In the genomic region with DNA sequence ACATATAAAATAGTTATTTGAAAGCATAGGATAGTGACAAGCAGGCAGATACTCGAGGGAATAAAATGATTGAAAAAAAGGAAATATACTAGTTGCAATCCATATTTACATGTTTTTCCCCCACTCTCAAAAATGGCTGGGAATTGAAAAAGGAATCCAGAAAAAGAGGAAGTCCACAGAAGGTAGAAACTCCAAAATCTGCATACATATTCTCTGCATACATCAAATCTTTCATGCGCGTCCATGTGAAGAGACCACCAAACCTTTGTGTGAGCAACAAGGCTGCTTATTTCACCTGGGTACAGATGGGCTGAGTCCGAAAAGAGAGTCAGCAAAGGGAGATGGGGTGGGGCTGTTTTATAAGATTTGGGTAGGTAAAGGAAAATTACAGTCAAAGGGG, we compare ENCODE assay signal across 1 cellular context. TPM values are rescaled to one million over a fixed set of nuclear protein-coding genes. Genes with fewer than 3 reads are reported as not detected.
"Had no signal": no experiment of that assay in that cellular context is flagged by ENCODE, and none has a peak within 500 bp of the region (broad histone marks: within the 10 kb centered on the region; RNA-seq: fewer than 3 reads in every experiment).

No MANE protein-coding gene starts in this region.

RNA-seq across cellular contexts. Expression of gene QPCT, which starts 36.4 kb away (rescaled TPM):
- total RNA-seq: PC-3 had no signal
